16 cellular contexts compared by ENCODE assay signal in the genomic region with DNA sequence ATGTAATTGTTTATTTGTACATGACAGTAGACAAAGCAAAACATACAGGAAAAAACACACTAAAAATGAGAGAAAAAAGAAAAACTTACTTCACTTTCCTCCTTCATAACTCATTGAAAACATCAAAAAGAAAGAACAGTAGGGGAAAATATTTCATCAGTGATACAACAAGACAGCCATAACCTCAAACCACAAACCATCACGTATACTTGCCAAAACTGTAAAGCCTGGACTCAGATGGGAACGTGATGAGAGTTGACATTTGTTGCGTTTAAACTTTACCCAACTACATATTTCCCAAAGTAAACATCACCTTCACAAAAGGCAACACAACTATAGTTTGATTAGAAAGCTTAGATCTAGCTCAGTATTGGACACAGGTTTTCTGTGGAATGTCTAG.
DNase-seq lines count a peak whose midpoint lies in the region; ATAC-seq, FAIRE-seq and TF ChIP-seq lines count a peak whose summit lies in the region.
"Had no signal": no experiment of that assay in that cellular context is flagged by ENCODE, and none has a peak within 500 bp of the region (broad histone marks: within the 10 kb centered on the region; RNA-seq: fewer than 3 reads in every experiment).

No MANE protein-coding gene starts in this region.

- dilution Hi-C loops in keratinocyte (cut with MboI; ENCODE audit: extremely low pct_ligation_motif_present, low sequenced_read_pairs): no loop called here

- no peaks in the 10 kb centered on the region for H3K9me1 ChIP-seq in keratinocyte (ENCODE audit: control insufficient read depth, extremely low read depth, insufficient read depth, low read length)

- H3K36me3 ChIP-seq in keratinocyte (ENCODE audit: control insufficient read depth in 2 of 2, extremely low read depth in 1 of 2, insufficient read depth in 2 of 2, low read length in 2 of 2): no peaks in the 10 kb centered on the region
- H3K36me3 ChIP-seq: pancreas had no signal

- no peaks in the 10 kb centered on the region for H3K27me3 Mint-ChIP-seq in activated CD8-positive, alpha-beta T cell treated with anti-CD3 and anti-CD28 coated beads for 36 hours
- H3K27me3 Mint-ChIP-seq: activated CD4-positive, alpha-beta T cell treated with anti-CD3 and anti-CD28 coated beads, Interleukin-2, amount 10 ng/mL, durations not matched to agents 24 days and 14 days had no signal

- no peaks in the 10 kb centered on the region for H3K36me3 Mint-ChIP-seq in activated CD8-positive, alpha-beta T cell treated with anti-CD3 and anti-CD28 coated beads for 36 hours (ENCODE audit: low read depth)
- H3K36me3 Mint-ChIP-seq: CD8-positive, alpha-beta T cell had no signal

- H2AFZ ChIP-seq in keratinocyte (ENCODE audit: control insufficient read depth, low read length): no peak overlapping the region

- no peaks in the 10 kb centered on the region for H3K27me3 ChIP-seq in keratinocyte (ENCODE audit: control insufficient read depth, extremely low read depth, insufficient read depth, low read length)
- H3K27me3 ChIP-seq: pancreas had no signal

- no peaks in the 10 kb centered on the region for H4K20me1 ChIP-seq in keratinocyte (ENCODE audit: control insufficient read depth, extremely low read depth, insufficient read depth, low read length)

- H3K4me3 Mint-ChIP-seq in activated CD8-positive, alpha-beta T cell treated with anti-CD3 and anti-CD28 coated beads for 36 hours: no peak overlapping the region
- H3K4me3 Mint-ChIP-seq: activated CD4-positive, alpha-beta T cell treated with anti-CD3 and anti-CD28 coated beads, Interleukin-2, amount 10 ng/mL, durations not matched to agents 24 days and 14 days; CD8-positive, alpha-beta T cell had no signal

- peak; percentile 23 for FAIRE-seq in keratinocyte (lab: Jason Lieb, UNC)
- FAIRE-seq: HepG2, pancreas had no signal

- CTCF ChIA-PET in activated CD8-positive, alpha-beta T cell treated with anti-CD3 and anti-CD28 coated beads for 36 hours (lab: Charles Lee): no interaction called here

- H3K9ac ChIP-seq in keratinocyte (ENCODE audit: control insufficient read depth, extremely low read depth, insufficient read depth, low read length): no peak overlapping the region

- POLR2A ChIA-PET in activated CD8-positive, alpha-beta T cell treated with anti-CD3 and anti-CD28 coated beads for 36 hours (lab: Charles Lee): no interaction called here

- H3K79me2 ChIP-seq in keratinocyte (ENCODE audit: control insufficient read depth, insufficient read depth, low read length): no peaks in the 10 kb centered on the region

- DNase-seq in AG08395 (ENCODE audit: low spot score): peak; percentile 52
- DNase-seq in HT1080 (ENCODE audit: low read depth): peak; percentile 73
- peak; percentile 93 for DNase-seq in astrocyte of the spinal cord (ENCODE audit: low read depth, low spot score)
- DNase-seq in keratinocyte (ENCODE audit: low read depth, low spot score): no peak
- DNase-seq in activated CD8-positive, alpha-beta T cell treated with anti-CD3 and anti-CD28 coated beads for 36 hours: no peak
- DNase-seq: activated CD4-positive, alpha-beta T cell treated with anti-CD3 and anti-CD28 coated beads, Interleukin-2, amount 10 ng/mL, durations not matched to agents 24 days and 14 days; CD8-positive, alpha-beta T cell; head of caudate nucleus; NCI-H2081 treated with DMSO at 0.1 percent for 48 hours; pancreas; stimulated activated CD4-positive, alpha-beta T cell treated with anti-CD3 and anti-CD28 coated beads, Interleukin-1b, Interleukin-23, amount 100 ng/mL, for 48 hours had no signal

- H3K4me3 ChIP-seq in astrocyte of the spinal cord (ENCODE audit: low read depth, low read length) (no peak overlapping the region), keratinocyte (ENCODE audit: control insufficient read depth in 2 of 3, extremely low read depth in 1 of 3, insufficient read depth in 2 of 3, low read depth in 1 of 3, low read length in 3 of 3) (no peak overlapping the region)
- H3K4me3 ChIP-seq: lung, pancreas had no signal

- ATAC-seq in GM21367 (IDR thresholded peaks at IDR 0.05; ENCODE audit: unreplicated experiment) (no peak), HG02973 (IDR thresholded peaks at IDR 0.05; ENCODE audit: unreplicated experiment) (no peak), HG02642 (IDR thresholded peaks at IDR 0.05; ENCODE audit: poor library complexity, unreplicated experiment) (no peak)
- no peak for ATAC-seq in activated CD8-positive, alpha-beta T cell treated with anti-CD3 and anti-CD28 coated beads for 36 hours
- ATAC-seq: CD8-positive, alpha-beta T cell; HepG2; pancreas had no signal

- intact Hi-C loops in activated CD8-positive, alpha-beta T cell treated with anti-CD3 and anti-CD28 coated beads for 36 hours (cut with micrococcal nuclease): no loop called here

- H3K27ac ChIP-seq in keratinocyte (ENCODE audit: control insufficient read depth, insufficient read depth, low read length): no peak overlapping the region
- H3K27ac ChIP-seq: pancreas had no signal

- no peak overlapping the region for H3K4me2 ChIP-seq in keratinocyte (ENCODE audit: control insufficient read depth, extremely low read depth, insufficient read depth, low read depth, low read length)

- peaks cover 4% of the 10 kb centered on the region for H3K9me3 Mint-ChIP-seq in activated CD8-positive, alpha-beta T cell treated with anti-CD3 and anti-CD28 coated beads for 36 hours
- H3K9me3 Mint-ChIP-seq: activated CD4-positive, alpha-beta T cell treated with anti-CD3 and anti-CD28 coated beads, Interleukin-2, amount 10 ng/mL, durations not matched to agents 24 days and 14 days had no signal

- in situ Hi-C loops in astrocyte of the spinal cord (cut with HindIII; ENCODE audit: low sequenced_read_pairs): no loop called here

- H3K4me1 Mint-ChIP-seq in activated CD8-positive, alpha-beta T cell treated with anti-CD3 and anti-CD28 coated beads for 36 hours (ENCODE audit: low read depth): no peaks in the 10 kb centered on the region
- H3K4me1 Mint-ChIP-seq: activated CD4-positive, alpha-beta T cell treated with anti-CD3 and anti-CD28 coated beads, Interleukin-2, amount 10 ng/mL, durations not matched to agents 24 days and 14 days had no signal

- peaks cover 4% of the 10 kb centered on the region for H3K4me1 ChIP-seq in keratinocyte (ENCODE audit: control insufficient read depth, extremely low read depth, insufficient read depth, low read length)
- H3K4me1 ChIP-seq: pancreas had no signal

- H3K9me3 ChIP-seq in keratinocyte (ENCODE audit: control insufficient read depth, low read depth, low read length): no peaks in the 10 kb centered on the region
- H3K9me3 ChIP-seq: pancreas had no signal

- H3K27ac Mint-ChIP-seq in activated CD8-positive, alpha-beta T cell treated with anti-CD3 and anti-CD28 coated beads for 36 hours: no peak overlapping the region
- H3K27ac Mint-ChIP-seq: activated CD4-positive, alpha-beta T cell treated with anti-CD3 and anti-CD28 coated beads, Interleukin-2, amount 10 ng/mL, durations not matched to agents 24 days and 14 days; CD8-positive, alpha-beta T cell had no signal

- TF ChIP-seq CTCF in astrocyte of the spinal cord (IDR thresholded peaks at IDR 0.05; ENCODE audit: low read depth, low read length) (no peak), keratinocyte (optimal IDR thresholded peaks at IDR 0.05 in 1 of 3, IDR thresholded peaks at IDR 0.05 in 1 of 3, conservative IDR thresholded peaks at IDR 0.05 in 1 of 3; ENCODE audit: extremely low read depth in 1 of 3, insufficient read depth in 2 of 3, low read length in 3 of 3) (no peak)
- TF ChIP-seq CTCF in activated CD8-positive, alpha-beta T cell treated with anti-CD3 and anti-CD28 coated beads for 36 hours (IDR thresholded peaks at IDR 0.05): no peak

Comparison
In these comparisons a context has a peak if more than half of its experiments do, and no peak if none do; other contexts are left out.
1. DNase-seq: peak in AG08395 (single experiment), HT1080 (single experiment) and astrocyte of the spinal cord (single experiment); none in keratinocyte (single experiment) and activated CD8-positive, alpha-beta T cell treated with anti-CD3 and anti-CD28 coated beads for 36 hours (single experiment).